ENCODE assay signal across 8 cellular contexts in the genomic region with DNA sequence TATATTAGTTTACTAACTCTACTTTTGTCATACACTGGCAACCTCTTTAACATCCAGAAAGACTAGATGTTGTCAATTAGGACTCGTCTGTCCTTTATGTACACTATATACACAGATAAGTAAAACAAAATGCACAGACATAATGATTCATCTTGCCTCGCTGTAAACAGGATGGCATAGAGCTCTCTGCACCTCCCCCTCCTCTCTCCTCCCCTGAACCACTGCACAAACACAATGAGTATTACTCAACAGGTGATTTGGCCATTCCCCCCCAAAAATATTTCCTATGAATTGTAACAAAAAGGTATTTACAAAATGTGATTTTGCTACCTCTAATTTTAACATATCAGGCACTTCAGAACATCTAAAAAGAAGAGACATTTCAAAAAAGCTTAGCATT.
DNase-seq lines count a peak whose midpoint lies in the region; ATAC-seq, FAIRE-seq and TF ChIP-seq lines count a peak whose summit lies in the region.
"Not testable (repeated sequence)": the region's sequence is repeated elsewhere in the genome, so short reads cannot be mapped to it uniquely, and the experiment has no call there.

No MANE protein-coding gene starts in this region.

- peaks cover 20% of the 10 kb centered on the region for H3K4me1 ChIP-seq in CD8-positive, alpha-beta memory T cell (ENCODE audit: insufficient read depth, low read length)
- H3K4me1 ChIP-seq in esophagus muscularis mucosa (peaks cover 27 to 46% (median 39%) of the 10 kb centered on the region in 4 donors), right lobe of liver (peaks cover 0 to 21% (median 9%) of the 10 kb centered on the region in 4 donors), pancreas (peaks cover 0 to 17% (median 0%) of the 10 kb centered on the region in 3 donors), tibial artery (peaks cover 0 to 36% (median 9%) of the 10 kb centered on the region in 4 donors)

- CTCF ChIA-PET in CD8-positive, alpha-beta memory T cell (lab: Charles Lee): not testable (repeated sequence)

- intact Hi-C loops in esophagus muscularis mucosa (cut with DNase I); right lobe of liver (cut with DNase I); pancreas (cut with DNase I); tibial artery (cut with DNase I; ENCODE audit: low total_unique reads): not testable (repeated sequence)

- in situ Hi-C loops in astrocyte of the spinal cord (cut with HindIII; ENCODE audit: low sequenced_read_pairs): not testable (repeated sequence)

- H3K36me3 Mint-ChIP-seq in CD8-positive, alpha-beta memory T cell: peaks cover 0 to 40% (median 7%) of the 10 kb centered on the region in 3 donors

- DNase-seq in CD8-positive, alpha-beta memory T cell; WERI-Rb-1; astrocyte of the spinal cord (ENCODE audit: low read depth, low spot score); esophagus muscularis mucosa (ENCODE audit: extremely low spot score); right lobe of liver; pancreas; tibial artery: not testable (repeated sequence)

- not testable (repeated sequence) for H3K9me3 Mint-ChIP-seq in CD8-positive, alpha-beta memory T cell

- TF ChIP-seq CTCF in WERI-Rb-1 (IDR thresholded peaks at IDR 0.05; ENCODE audit: low read depth, low read length); astrocyte of the spinal cord (IDR thresholded peaks at IDR 0.05; ENCODE audit: low read depth, low read length); esophagus muscularis mucosa (IDR thresholded peaks at IDR 0.05); right lobe of liver (IDR thresholded peaks at IDR 0.05); pancreas (IDR thresholded peaks at IDR 0.05); tibial artery (IDR thresholded peaks at IDR 0.05): not testable (repeated sequence)

- not testable (repeated sequence) for H3K27me3 Mint-ChIP-seq in CD8-positive, alpha-beta memory T cell

- FAIRE-seq in pancreas (lab: Jason Lieb, UNC): not testable (repeated sequence)

- not testable (repeated sequence) for TF ChIP-seq POLR2A in esophagus muscularis mucosa (IDR thresholded peaks at IDR 0.05; ENCODE audit: low read depth); right lobe of liver (IDR thresholded peaks at IDR 0.05)

- H3K4me3 Mint-ChIP-seq in CD8-positive, alpha-beta memory T cell: peak overlapping the region; percentile 88 to 99 (median 93)

- peak overlapping the region; percentile 56 for H3K4me3 ChIP-seq in CD8-positive, alpha-beta memory T cell (ENCODE audit: low read length)
- H3K4me3 ChIP-seq in WERI-Rb-1 (ENCODE audit: low read depth, low read length): peak overlapping the region; percentile 83; the same call in 1 of the 2 replicates
- H3K4me3 ChIP-seq in astrocyte of the spinal cord (ENCODE audit: low read depth, low read length): peak overlapping the region; percentile 86
- H3K4me3 ChIP-seq in esophagus muscularis mucosa: peak overlapping the region; percentile 73 to 100 (median 98)
- peak overlapping the region; percentile 90 to 98 (median 98) for H3K4me3 ChIP-seq in right lobe of liver
- peak overlapping the region in 3 of 4 donors; percentile 65 to 100 (median 99) for H3K4me3 ChIP-seq in pancreas
- H3K4me3 ChIP-seq in tibial artery: peak overlapping the region; percentile 88 to 94

- not testable (repeated sequence) for ATAC-seq in right lobe of liver, pancreas

- POLR2A ChIA-PET in CD8-positive, alpha-beta memory T cell (lab: Charles Lee): not testable (repeated sequence)

- 0% methylated on average over 2 of the region's 2 CpGs for WGBS in esophagus muscularis mucosa
- WGBS in right lobe of liver (ENCODE audit: insufficient coverage, low coverage, low lambda C conversion rate, missing lambda C conversion rate): 0% methylated on average over 2 of the region's 2 CpGs
- 0% methylated on average over 2 of the region's 2 CpGs for WGBS in pancreas, 2 donors

- not testable (repeated sequence) for H3K27ac ChIP-seq in CD8-positive, alpha-beta memory T cell (ENCODE audit: low read depth, low read length); WERI-Rb-1; pancreas
- peak overlapping the region; percentile 95 for H3K27ac ChIP-seq in KOPT-K1 (ENCODE audit: low read depth, low read length, poor library complexity, severe bottlenecking)
- H3K27ac ChIP-seq in esophagus muscularis mucosa (replicated peaks in 1 of 4): peak overlapping the region in 1 of 4 donors; percentile 98
- H3K27ac ChIP-seq in right lobe of liver: peak overlapping the region in 1 of 3 donors; percentile 99
- peak overlapping the region; percentile 97 to 98 for H3K27ac ChIP-seq in tibial artery

- not testable (repeated sequence) for H3K27me3 ChIP-seq in CD8-positive, alpha-beta memory T cell (ENCODE audit: insufficient read depth, low read length, poor library complexity, severe bottlenecking); WERI-Rb-1 (ENCODE audit: insufficient read depth, low read depth, severe bottlenecking); esophagus muscularis mucosa; right lobe of liver; pancreas; tibial artery

- H3K36me3 ChIP-seq in CD8-positive, alpha-beta memory T cell (ENCODE audit: insufficient read depth, low read length); WERI-Rb-1; right lobe of liver; pancreas: not testable (repeated sequence)
- H3K36me3 ChIP-seq in KOPT-K1 (ENCODE audit: insufficient read depth, low read length): peaks cover 39% of the 10 kb centered on the region
- H3K36me3 ChIP-seq in esophagus muscularis mucosa: peaks cover 0 to 11% (median 6%) of the 10 kb centered on the region in 4 donors
- peaks cover 8 to 15% (median 10%) of the 10 kb centered on the region in 3 donors for H3K36me3 ChIP-seq in tibial artery

- H3K9me3 ChIP-seq in CD8-positive, alpha-beta memory T cell (ENCODE audit: low read length); KOPT-K1 (ENCODE audit: insufficient read depth, low read length, poor library complexity, severe bottlenecking); WERI-Rb-1 (ENCODE audit: severe bottlenecking); esophagus muscularis mucosa; right lobe of liver; pancreas; tibial artery: not testable (repeated sequence)

- peaks cover 41 to 56% (median 53%) of the 10 kb centered on the region in 3 donors for H3K4me1 Mint-ChIP-seq in CD8-positive, alpha-beta memory T cell

- H3K27ac Mint-ChIP-seq in CD8-positive, alpha-beta memory T cell: peak overlapping the region; percentile 77 to 94 (median 89)

- TF ChIP-seq EP300 in esophagus muscularis mucosa (IDR thresholded peaks at IDR 0.05): not testable (repeated sequence)
